25 cellular contexts compared by ENCODE assay signal in the genomic region with DNA sequence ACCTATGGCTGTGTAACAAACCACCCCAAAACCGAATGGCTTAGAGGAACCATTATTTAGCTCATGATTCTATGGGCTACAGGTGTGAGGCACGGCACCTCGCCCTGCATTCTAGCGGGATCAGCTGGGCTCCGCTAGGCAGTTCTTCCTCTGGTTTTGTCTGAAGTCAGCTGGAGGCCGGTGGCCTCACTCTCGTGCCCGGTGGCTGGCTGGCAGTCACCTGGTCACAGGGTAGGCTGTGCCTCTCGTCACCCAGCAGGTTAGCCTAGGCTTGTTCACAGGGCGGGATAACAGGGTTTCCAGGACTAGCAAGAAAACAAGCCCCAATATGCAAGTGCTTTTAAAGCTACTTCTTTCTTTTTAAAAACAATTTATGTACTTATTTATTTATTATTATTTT. TPM values are rescaled to one million over a fixed set of nuclear protein-coding genes. Genes with fewer than 3 reads are reported as not detected.
DNase-seq lines count a peak whose midpoint lies in the region; ATAC-seq, FAIRE-seq and TF ChIP-seq lines count a peak whose summit lies in the region.
"Had no signal": no experiment of that assay in that cellular context is flagged by ENCODE, and none has a peak within 500 bp of the region (broad histone marks: within the 10 kb centered on the region; RNA-seq: fewer than 3 reads in every experiment).

No MANE protein-coding gene starts in this region.

- peaks cover 7% of the 10 kb centered on the region for H3K36me3 Mint-ChIP-seq in natural killer cell treated with Interleukin-12 subunit alpha and Interleukin-12 subunit beta and Interleukin-15 and Interleukin-18, amount 100 ng/mL, for 72 hours
- H3K36me3 Mint-ChIP-seq in natural killer cell: no peaks in the 10 kb centered on the region
- peaks cover 8% of the 10 kb centered on the region for H3K36me3 Mint-ChIP-seq in dendritic cell treated with granulocyte-macrophage colony-stimulating factor and Interleukin-4, amounts not matched to agents 40 ng/mL and 50 ng/mL, for 4 days (ENCODE audit: low read depth)
- H3K36me3 Mint-ChIP-seq: CD8-positive, alpha-beta T cell had no signal

- no peak for FAIRE-seq in kidney (lab: Jason Lieb, UNC)
- FAIRE-seq: A549, D721Med, GM12878, GM12892, GM19239 had no signal

- no peak overlapping the region for H3K4me3 ChIP-seq in kidney (ENCODE audit: low read length in 2 of 2)
- H3K4me3 ChIP-seq: A549; BLaER1 treated with 17β-estradiol and CSF1 and Interleukin-3, amounts not matched to agents 10 nM and 100 nM; GM12878 had no signal

- intact Hi-C loops in natural killer cell (cut with micrococcal nuclease): no loop called here
- intact Hi-C loops in dendritic cell treated with granulocyte-macrophage colony-stimulating factor and Interleukin-4, amounts not matched to agents 40 ng/mL and 50 ng/mL, for 4 days (cut with micrococcal nuclease): no loop called here
- intact Hi-C loops in kidney (cut with DNase I): no loop called here

- TF ChIP-seq CTCF in natural killer cell (IDR thresholded peaks at IDR 0.05): no peak
- TF ChIP-seq CTCF in kidney (IDR thresholded peaks at IDR 0.05; ENCODE audit: borderline replicate concordance, extremely low read depth, insufficient read depth): no peak

- no peak overlapping the region for H3K4me3 Mint-ChIP-seq in natural killer cell treated with Interleukin-12 subunit alpha and Interleukin-12 subunit beta and Interleukin-15 and Interleukin-18, amount 100 ng/mL, for 72 hours
- H3K4me3 Mint-ChIP-seq in natural killer cell: no peak overlapping the region
- no peak overlapping the region for H3K4me3 Mint-ChIP-seq in dendritic cell treated with granulocyte-macrophage colony-stimulating factor and Interleukin-4, amounts not matched to agents 40 ng/mL and 50 ng/mL, for 4 days
- H3K4me3 Mint-ChIP-seq: B cell; CD4-positive, alpha-beta T cell; CD8-positive, alpha-beta T cell had no signal

- H3K4me1 ChIP-seq in kidney (ENCODE audit: control insufficient read depth in 1 of 2, insufficient read depth in 1 of 2, low read depth in 1 of 2, low read length in 2 of 2): no peaks in the 10 kb centered on the region
- H3K4me1 ChIP-seq: A549, Caco-2 had no signal

- no peak overlapping the region for H3K27ac ChIP-seq in kidney (ENCODE audit: low read depth in 2 of 2, low read length in 2 of 2)
- H3K27ac ChIP-seq: 22Rv1; A549; BLaER1 treated with 17β-estradiol and CSF1 and Interleukin-3, amounts not matched to agents 10 nM and 100 nM; C4-2B had no signal

- peak; percentile 5 for DNase-seq in natural killer cell treated with Interleukin-12 subunit alpha and Interleukin-12 subunit beta and Interleukin-15 and Interleukin-18, amount 100 ng/mL, for 72 hours (ENCODE audit: low spot score)
- DNase-seq in natural killer cell (no peak), kidney (peak; percentile 44), hypothalamus (lab: John Stamatoyannopoulos, UW) (no peak), DMS53 treated with DMSO at 0.1 percent for 48 hours (lab: John Stamatoyannopoulos, UW; ENCODE audit: unreplicated experiment) (no peak)
- DNase-seq: AML-193; Caco-2; Calu3; CD4-positive, alpha-beta T cell; CD8-positive, alpha-beta T cell; DMS79; DND-41; EL; GDM1 had no signal

- no peak for ATAC-seq in natural killer cell treated with Interleukin-12 subunit alpha and Interleukin-12 subunit beta and Interleukin-15 and Interleukin-18, amount 100 ng/mL, for 72 hours
- no peak for ATAC-seq in natural killer cell
- ATAC-seq in GM18498 (IDR thresholded peaks at IDR 0.05; ENCODE audit: unreplicated experiment): no peak
- ATAC-seq: A549; CD8-positive, alpha-beta T cell; GM12878 had no signal

- peaks cover 3 to 8% of the 10 kb centered on the region in 2 donors for H3K27me3 Mint-ChIP-seq in natural killer cell treated with Interleukin-12 subunit alpha and Interleukin-12 subunit beta and Interleukin-15 and Interleukin-18, amount 100 ng/mL, for 72 hours
- peaks cover 8 to 24% of the 10 kb centered on the region in 2 donors for H3K27me3 Mint-ChIP-seq in natural killer cell (ENCODE audit: low read depth in 2 of 2)
- no peaks in the 10 kb centered on the region for H3K27me3 Mint-ChIP-seq in dendritic cell treated with granulocyte-macrophage colony-stimulating factor and Interleukin-4, amounts not matched to agents 40 ng/mL and 50 ng/mL, for 4 days

- H3K36me3 ChIP-seq in kidney (ENCODE audit: control insufficient read depth in 1 of 2, insufficient read depth in 2 of 2, low read length in 2 of 2): no peaks in the 10 kb centered on the region
- H3K36me3 ChIP-seq: BLaER1 treated with 17β-estradiol and CSF1 and Interleukin-3, amounts not matched to agents 10 nM and 100 nM had no signal

- H3K9me3 ChIP-seq in kidney (ENCODE audit: control insufficient read depth in 1 of 2, low read length in 2 of 2): no peaks in the 10 kb centered on the region
- H3K9me3 ChIP-seq: A549, Caco-2 had no signal

- peaks cover 4% of the 10 kb centered on the region for H3K9me3 Mint-ChIP-seq in natural killer cell treated with Interleukin-12 subunit alpha and Interleukin-12 subunit beta and Interleukin-15 and Interleukin-18, amount 100 ng/mL, for 72 hours
- no peaks in the 10 kb centered on the region for H3K9me3 Mint-ChIP-seq in natural killer cell
- H3K9me3 Mint-ChIP-seq in dendritic cell treated with granulocyte-macrophage colony-stimulating factor and Interleukin-4, amounts not matched to agents 40 ng/mL and 50 ng/mL, for 4 days: peaks cover 12% of the 10 kb centered on the region
- H3K9me3 Mint-ChIP-seq: CD4-positive, alpha-beta T cell; CD8-positive, alpha-beta T cell had no signal

- H3K27ac Mint-ChIP-seq in natural killer cell treated with Interleukin-12 subunit alpha and Interleukin-12 subunit beta and Interleukin-15 and Interleukin-18, amount 100 ng/mL, for 72 hours: no peak overlapping the region
- no peak overlapping the region for H3K27ac Mint-ChIP-seq in natural killer cell
- peak overlapping the region; percentile 15 for H3K27ac Mint-ChIP-seq in dendritic cell treated with granulocyte-macrophage colony-stimulating factor and Interleukin-4, amounts not matched to agents 40 ng/mL and 50 ng/mL, for 4 days
- H3K27ac Mint-ChIP-seq: B cell; CD4-positive, alpha-beta T cell; CD8-positive, alpha-beta T cell had no signal

- no peak overlapping the region for H3K9ac ChIP-seq in kidney (ENCODE audit: low read length in 2 of 2)
- H3K9ac ChIP-seq: BLaER1 treated with 17β-estradiol and CSF1 and Interleukin-3, amounts not matched to agents 10 nM and 100 nM had no signal

- peaks cover 8 to 15% of the 10 kb centered on the region in 2 donors for H3K4me1 Mint-ChIP-seq in natural killer cell treated with Interleukin-12 subunit alpha and Interleukin-12 subunit beta and Interleukin-15 and Interleukin-18, amount 100 ng/mL, for 72 hours (ENCODE audit: low read depth in 2 of 2)
- H3K4me1 Mint-ChIP-seq in natural killer cell: no peaks in the 10 kb centered on the region
- peaks cover 39% of the 10 kb centered on the region for H3K4me1 Mint-ChIP-seq in dendritic cell treated with granulocyte-macrophage colony-stimulating factor and Interleukin-4, amounts not matched to agents 40 ng/mL and 50 ng/mL, for 4 days (ENCODE audit: low read depth)
- H3K4me1 Mint-ChIP-seq: B cell had no signal

RNA-seq across cellular contexts. Expression of gene AGPAT3, which starts 16.3 kb away (rescaled TPM):
- 100 to 1,000 TPM in 1 of 2 donors, 10 to 100 TPM in 1; 66.8 to 115 TPM for total RNA-seq in natural killer cell treated with Interleukin-12 subunit alpha and Interleukin-12 subunit beta and Interleukin-15 and Interleukin-18, amount 100 ng/mL, for 72 hours
- total RNA-seq in natural killer cell (10 to 100 TPM; 39.5 to 45.7 (median 42.3) TPM), kidney (86.2 TPM)
- 40.3 TPM for polyA plus RNA-seq in kidney (ENCODE audit: insufficient read depth, low read depth, low replicate concordance)

RNA-seq across cellular contexts. Expression of gene RRP1, which starts 59.4 kb away (rescaled TPM):
- total RNA-seq in natural killer cell treated with Interleukin-12 subunit alpha and Interleukin-12 subunit beta and Interleukin-15 and Interleukin-18, amount 100 ng/mL, for 72 hours: 10 to 100 TPM; 35.5 to 89.9 TPM
- total RNA-seq in natural killer cell (10 to 100 TPM; 15.7 to 24.6 (median 23.7) TPM), kidney (18.7 TPM)
- polyA plus RNA-seq in kidney (ENCODE audit: insufficient read depth, low read depth, low replicate concordance): 12.9 TPM

Comparison
In these comparisons a context has a peak if more than half of its experiments do, and no peak if none do; other contexts are left out.
1. DNase-seq: peak in natural killer cell treated with Interleukin-12 subunit alpha and Interleukin-12 subunit beta and Interleukin-15 and Interleukin-18, amount 100 ng/mL, for 72 hours (single experiment) and kidney (single experiment); none in natural killer cell (single experiment), hypothalamus (0 of 51) and DMS53 treated with DMSO at 0.1 percent for 48 hours (single experiment).